Comparison of ENCODE assay signal across 16 cellular contexts in genomic region chr3:46674031-46674592, GRCh38. TPM values are rescaled to one million over a fixed set of nuclear protein-coding genes. Genes with fewer than 3 reads are reported as not detected.
DNase-seq lines count a peak whose midpoint lies in the region; ATAC-seq, FAIRE-seq and TF ChIP-seq lines count a peak whose summit lies in the region.
"Had no signal": no experiment of that assay in that cellular context is flagged by ENCODE, and none has a peak within 500 bp of the region (broad histone marks: within the 10 kb centered on the region; RNA-seq: fewer than 3 reads in every experiment).

No MANE protein-coding gene starts in this region.

- TF ChIP-seq CTCF in cardiac muscle cell (IDR thresholded peaks at IDR 0.05; ENCODE audit: low read depth, low read length), result peak; percentile 16
- no peak for TF ChIP-seq CTCF in Peyer's patch (IDR thresholded peaks at IDR 0.05)
- TF ChIP-seq CTCF in glutamatergic neuron (IDR thresholded peaks at IDR 0.05; ENCODE audit: partially characterized antibody, unreplicated experiment), result peak; percentile 26

- H3K27ac ChIP-seq in cardiac muscle cell, result no peak overlapping the region
- no peak overlapping the region for H3K27ac ChIP-seq in Peyer's patch
- H3K27ac ChIP-seq in aorta (ENCODE audit: low read depth in 1 of 2, low read length in 2 of 2), result no peak overlapping the region
- H3K27ac ChIP-seq: gastroesophageal sphincter had no signal

- 91 to 95% methylated on average over 8 of the region's 8 CpGs for WGBS in aorta, 2 donors

- H3K27me3 ChIP-seq in cardiac muscle cell (no peaks in the 10 kb centered on the region), Peyer's patch (no peaks in the 10 kb centered on the region), aorta (ENCODE audit: control insufficient read depth in 1 of 2, insufficient read depth in 2 of 2, low read length in 1 of 2) (no peaks in the 10 kb centered on the region)
- H3K27me3 ChIP-seq: gastroesophageal sphincter had no signal

- H3K36me3 ChIP-seq in cardiac muscle cell (no peaks in the 10 kb centered on the region), Peyer's patch (peaks cover 0 to 3% (median 0%) of the 10 kb centered on the region in 3 donors), aorta (ENCODE audit: control insufficient read depth in 1 of 2, insufficient read depth in 2 of 2, low read length in 1 of 2) (no peaks in the 10 kb centered on the region)

- H3K36me3 Mint-ChIP-seq in glutamatergic neuron (ENCODE audit: unreplicated experiment), result no peaks in the 10 kb centered on the region
- H3K36me3 Mint-ChIP-seq: memory B cell had no signal

- H3K9me3 ChIP-seq in cardiac muscle cell (ENCODE audit: low read depth) (no peaks in the 10 kb centered on the region), Peyer's patch (no peaks in the 10 kb centered on the region), aorta (ENCODE audit: control insufficient read depth, low read length) (no peaks in the 10 kb centered on the region)
- H3K9me3 ChIP-seq: gastroesophageal sphincter had no signal

- H3K4me3 ChIP-seq in cardiac muscle cell (no peak overlapping the region), Peyer's patch (no peak overlapping the region), aorta (ENCODE audit: low read length in 2 of 2) (no peak overlapping the region)
- H3K4me3 ChIP-seq: gastroesophageal sphincter had no signal

- H3K4me1 Mint-ChIP-seq in glutamatergic neuron (ENCODE audit: low read depth, unreplicated experiment), result no peaks in the 10 kb centered on the region
- H3K4me1 Mint-ChIP-seq: memory B cell had no signal

- no peak for FAIRE-seq in HTR-8/SVneo (lab: Jason Lieb, UNC)

- intact Hi-C loops in Right ventricle myocardium superior (cut with DNase I) (no loop called here), aorta (cut with DNase I) (no loop called here)

- no peak overlapping the region for H3K4me3 Mint-ChIP-seq in glutamatergic neuron (ENCODE audit: unreplicated experiment)
- H3K4me3 Mint-ChIP-seq: CD4-positive, alpha-beta memory T cell; memory B cell had no signal

- no peak for TF ChIP-seq POLR2A in Peyer's patch (IDR thresholded peaks at IDR 0.05)

- DNase-seq in cardiac muscle cell (ENCODE audit: low read depth in 1 of 2, low spot score in 1 of 2) (no peak), Right ventricle myocardium superior (no peak), Peyer's patch (peak in 2 of 3 donors; percentile 19 to 36), glutamatergic neuron (no peak), aorta (peak; percentile 39 to 52), HTR-8/SVneo (ENCODE audit: insufficient read length, low spot score) (no peak), NCI-H1105 (lab: John Stamatoyannopoulos, UW) (no peak), C1 segment of cervical spinal cord (lab: John Stamatoyannopoulos, UW) (no peak)
- DNase-seq: activated CD8-positive, alpha-beta memory T cell treated with anti-CD3 and anti-CD28 coated beads, Interleukin-2, amount 50 U/mL, for 4 hours; CD4-positive, alpha-beta memory T cell; cerebellar nuclear complex; NCI-H748 treated with DMSO at 0.1 percent for 48 hours had no signal

- H3K9me3 Mint-ChIP-seq in glutamatergic neuron (ENCODE audit: unreplicated experiment), result peaks cover 3% of the 10 kb centered on the region
- H3K9me3 Mint-ChIP-seq: CD4-positive, alpha-beta memory T cell; memory B cell had no signal

- peaks cover 2% of the 10 kb centered on the region for H3K27me3 Mint-ChIP-seq in glutamatergic neuron (ENCODE audit: unreplicated experiment)
- H3K27me3 Mint-ChIP-seq: CD4-positive, alpha-beta memory T cell had no signal

- no peak overlapping the region for H3K27ac Mint-ChIP-seq in glutamatergic neuron (ENCODE audit: unreplicated experiment)
- H3K27ac Mint-ChIP-seq: memory B cell had no signal

- H3K4me1 ChIP-seq in cardiac muscle cell (ENCODE audit: low read depth), result no peaks in the 10 kb centered on the region
- no peaks in the 10 kb centered on the region for H3K4me1 ChIP-seq in Peyer's patch
- H3K4me1 ChIP-seq in aorta (ENCODE audit: control insufficient read depth in 1 of 2, insufficient read depth in 2 of 2, low read length in 2 of 2), result no peaks in the 10 kb centered on the region
- H3K4me1 ChIP-seq: gastroesophageal sphincter had no signal

- ATAC-seq in Right ventricle myocardium superior (ENCODE audit: poor library complexity) (no peak), aorta (ENCODE audit: low FRiP score) (no peak)
- ATAC-seq: gastroesophageal sphincter had no signal

RNA-seq across cellular contexts. Expression of gene ALS2CL, which starts 19.4 kb away (rescaled TPM):
- total RNA-seq in cardiac muscle cell (3.0 and 11.4 TPM in 2 replicates), Right ventricle myocardium superior (37.0 TPM), Peyer's patch (100 to 1,000 TPM in 1 of 4 donors, 10 to 100 TPM in 3; 64.3 to 113 (median 82.7) TPM), glutamatergic neuron (ENCODE audit: unreplicated experiment) (0.51 TPM), aorta (10 to 100 TPM; 21.0 to 28.7 TPM)
- polyA plus RNA-seq in cardiac muscle cell (2.2 and 10.8 TPM in 2 replicates), aorta (10 to 100 TPM in 1 of 2 donors, 1 to 10 TPM in 1; 3.8 to 40.7 TPM)

RNA-seq across cellular contexts. Expression of gene TMIE, which starts 27.1 kb away (rescaled TPM):
- total RNA-seq in cardiac muscle cell (0.63 and 0.85 TPM in 2 replicates), Right ventricle myocardium superior (1.00 TPM), Peyer's patch (1 to 10 TPM in 1 of 4 donors, not detected in 3; 1.3 TPM), glutamatergic neuron (ENCODE audit: unreplicated experiment) (not detected), aorta (under 1 TPM; 0.55 to 0.99 TPM)
- polyA plus RNA-seq in cardiac muscle cell (0.53 and 0.91 TPM in 2 replicates), aorta (under 1 TPM; 0.75 to 1.00 TPM)
- total RNA-seq: LHCN-M2; T-helper 2 cell treated with Interferon-gamma antibody and Interleukin-4, amounts not matched to agents 100 ng/mL and 5 ng/mL, for 36 hours had no signal

RNA-seq across cellular contexts. Expression of gene PRSS50, which starts 43.6 kb away (rescaled TPM):
- total RNA-seq in cardiac muscle cell (3.2 and 4.1 TPM in 2 replicates), Right ventricle myocardium superior (0.16 TPM), Peyer's patch (not detected), glutamatergic neuron (ENCODE audit: unreplicated experiment) (not detected), aorta (not detected)
- polyA plus RNA-seq in cardiac muscle cell (1.9 and 2.0 TPM in 2 replicates), aorta (under 1 TPM in 1 of 2 donors, not detected in 1; 0.31 TPM)
- total RNA-seq: CD4-positive, alpha-beta memory T cell; LHCN-M2; T-helper 2 cell treated with Interferon-gamma antibody and Interleukin-4, amounts not matched to agents 100 ng/mL and 5 ng/mL, for 36 hours had no signal
- polyA plus RNA-seq: CD4-positive, alpha-beta memory T cell had no signal

Comparison
In these comparisons a context has a peak if more than half of its experiments do, and no peak if none do; other contexts are left out.
1. DNase-seq: peak in Peyer's patch (2 of 3) and aorta (2 of 2); none in cardiac muscle cell (0 of 2), Right ventricle myocardium superior (single experiment), glutamatergic neuron (single experiment), HTR-8/SVneo (single experiment), NCI-H1105 (single experiment) and C1 segment of cervical spinal cord (0 of 14).
2. CTCF ChIP-seq: peak in cardiac muscle cell (single experiment) and glutamatergic neuron (single experiment); none in Peyer's patch (0 of 6).